Comparison of ENCODE assay signal across 23 cellular contexts in genomic region chr2:217372794-217373193, GRCh38.
"Had no signal": no experiment of that assay in that cellular context is flagged by ENCODE, and none has a peak within 500 bp of the region (broad histone marks: within the 10 kb centered on the region; RNA-seq: fewer than 3 reads in every experiment).

No MANE protein-coding gene starts in this region.

- H3K27ac ChIP-seq: SJCRH30 had no signal

- H3K36me3 ChIP-seq: ascending aorta, MG63, SJCRH30 had no signal

- H3K9me3 ChIP-seq: ascending aorta, MG63 had no signal

- H3K4me3 ChIP-seq: ascending aorta, MG63, SJCRH30 had no signal

- DNase-seq: activated CD4-positive, alpha-beta T cell treated with anti-CD3 and anti-CD28 coated beads, Interleukin-2, amount 10 ng/mL, durations not matched to agents 24 days and 14 days; activated CD4-positive, alpha-beta T cell treated with anti-CD3 and anti-CD28 coated beads, Interleukin-2, amount 50 U/mL, for 4 hours; activated CD8-positive, alpha-beta T cell treated with anti-CD3 and anti-CD28 coated beads for 36 hours; activated gamma-delta T cell; activated naive CD4-positive, alpha-beta T cell treated with Interleukin-2 at 50 U/mL for 16 hours; activated naive CD8-positive, alpha-beta T cell treated with anti-CD3 and anti-CD28 coated beads, Interleukin-2, amount 10 ng/mL, durations not matched to agents 7 days and 5 days; activated T-cell treated with anti-CD3 and anti-CD28 coated beads, Interleukin-2, amount 50 U/mL, for 24 hours; amygdala; Kasumi-1; KG1; MG63; NCI-H1048; NCI-H1105 treated with DMSO at 0.1 percent for 48 hours; NCI-H1694 treated with DMSO at 0.1 percent for 48 hours; NCI-H2029; NCI-H345; NCI-H524 treated with DMSO at 0.1 percent for 48 hours; SHP77; SW 1271; T1000 had no signal

- ATAC-seq: activated CD8-positive, alpha-beta T cell treated with anti-CD3 and anti-CD28 coated beads for 36 hours; Panc1 had no signal

- H3K27me3 ChIP-seq: ascending aorta, MG63, SJCRH30 had no signal
